ENCODE assay signal across 1 cellular context in the genomic region with DNA sequence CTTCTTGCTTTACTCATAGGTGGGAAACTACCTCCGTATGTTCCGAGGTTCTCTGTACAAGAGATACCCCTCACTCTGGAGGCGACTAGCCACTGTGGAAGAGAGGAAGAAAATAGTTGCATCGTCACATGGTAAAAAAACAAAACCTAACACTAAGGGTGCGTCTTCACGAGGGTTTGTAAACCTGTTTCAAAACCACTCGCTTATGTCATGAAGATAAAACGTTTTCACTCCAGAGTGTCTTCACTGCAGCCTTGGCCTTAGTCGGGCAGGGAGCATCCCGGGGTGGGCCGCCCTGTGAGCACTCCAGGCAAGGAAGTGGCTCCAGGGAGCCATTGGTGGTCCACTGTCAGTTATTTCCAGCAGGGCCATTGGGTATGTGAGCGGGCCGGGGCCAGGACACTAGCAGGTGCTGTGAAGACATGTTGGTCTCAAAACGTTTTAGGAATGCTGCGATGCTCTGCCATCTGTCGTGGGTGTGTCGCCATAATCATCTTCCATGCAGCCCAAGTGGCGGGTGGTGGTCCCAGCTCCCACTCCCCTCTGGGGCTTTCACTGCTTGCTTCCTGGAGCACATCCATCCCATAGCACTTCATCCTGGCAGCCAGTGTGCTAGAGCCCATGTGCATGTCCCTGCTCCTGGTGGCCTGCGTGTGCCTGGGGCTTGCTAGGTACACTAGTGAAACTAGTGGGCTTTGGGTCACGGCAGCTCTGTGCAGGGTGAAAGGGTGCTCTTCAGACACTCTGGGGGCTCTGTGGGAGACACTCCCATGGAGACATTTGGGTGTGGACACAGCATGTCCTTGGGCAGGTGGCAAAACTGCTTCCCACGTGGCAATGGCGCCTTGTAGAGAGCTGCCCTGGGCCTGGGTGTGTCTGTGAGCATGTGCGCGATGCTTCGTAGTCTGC.
TF ChIP-seq lines count a peak whose summit lies in the region.

No MANE protein-coding gene starts in this region.

TF ChIP-seq in GM23338, 12 proteins besides CTCF, POLR2A, EP300 and RAD21:
- TF ChIP-seq, protein P1, sequence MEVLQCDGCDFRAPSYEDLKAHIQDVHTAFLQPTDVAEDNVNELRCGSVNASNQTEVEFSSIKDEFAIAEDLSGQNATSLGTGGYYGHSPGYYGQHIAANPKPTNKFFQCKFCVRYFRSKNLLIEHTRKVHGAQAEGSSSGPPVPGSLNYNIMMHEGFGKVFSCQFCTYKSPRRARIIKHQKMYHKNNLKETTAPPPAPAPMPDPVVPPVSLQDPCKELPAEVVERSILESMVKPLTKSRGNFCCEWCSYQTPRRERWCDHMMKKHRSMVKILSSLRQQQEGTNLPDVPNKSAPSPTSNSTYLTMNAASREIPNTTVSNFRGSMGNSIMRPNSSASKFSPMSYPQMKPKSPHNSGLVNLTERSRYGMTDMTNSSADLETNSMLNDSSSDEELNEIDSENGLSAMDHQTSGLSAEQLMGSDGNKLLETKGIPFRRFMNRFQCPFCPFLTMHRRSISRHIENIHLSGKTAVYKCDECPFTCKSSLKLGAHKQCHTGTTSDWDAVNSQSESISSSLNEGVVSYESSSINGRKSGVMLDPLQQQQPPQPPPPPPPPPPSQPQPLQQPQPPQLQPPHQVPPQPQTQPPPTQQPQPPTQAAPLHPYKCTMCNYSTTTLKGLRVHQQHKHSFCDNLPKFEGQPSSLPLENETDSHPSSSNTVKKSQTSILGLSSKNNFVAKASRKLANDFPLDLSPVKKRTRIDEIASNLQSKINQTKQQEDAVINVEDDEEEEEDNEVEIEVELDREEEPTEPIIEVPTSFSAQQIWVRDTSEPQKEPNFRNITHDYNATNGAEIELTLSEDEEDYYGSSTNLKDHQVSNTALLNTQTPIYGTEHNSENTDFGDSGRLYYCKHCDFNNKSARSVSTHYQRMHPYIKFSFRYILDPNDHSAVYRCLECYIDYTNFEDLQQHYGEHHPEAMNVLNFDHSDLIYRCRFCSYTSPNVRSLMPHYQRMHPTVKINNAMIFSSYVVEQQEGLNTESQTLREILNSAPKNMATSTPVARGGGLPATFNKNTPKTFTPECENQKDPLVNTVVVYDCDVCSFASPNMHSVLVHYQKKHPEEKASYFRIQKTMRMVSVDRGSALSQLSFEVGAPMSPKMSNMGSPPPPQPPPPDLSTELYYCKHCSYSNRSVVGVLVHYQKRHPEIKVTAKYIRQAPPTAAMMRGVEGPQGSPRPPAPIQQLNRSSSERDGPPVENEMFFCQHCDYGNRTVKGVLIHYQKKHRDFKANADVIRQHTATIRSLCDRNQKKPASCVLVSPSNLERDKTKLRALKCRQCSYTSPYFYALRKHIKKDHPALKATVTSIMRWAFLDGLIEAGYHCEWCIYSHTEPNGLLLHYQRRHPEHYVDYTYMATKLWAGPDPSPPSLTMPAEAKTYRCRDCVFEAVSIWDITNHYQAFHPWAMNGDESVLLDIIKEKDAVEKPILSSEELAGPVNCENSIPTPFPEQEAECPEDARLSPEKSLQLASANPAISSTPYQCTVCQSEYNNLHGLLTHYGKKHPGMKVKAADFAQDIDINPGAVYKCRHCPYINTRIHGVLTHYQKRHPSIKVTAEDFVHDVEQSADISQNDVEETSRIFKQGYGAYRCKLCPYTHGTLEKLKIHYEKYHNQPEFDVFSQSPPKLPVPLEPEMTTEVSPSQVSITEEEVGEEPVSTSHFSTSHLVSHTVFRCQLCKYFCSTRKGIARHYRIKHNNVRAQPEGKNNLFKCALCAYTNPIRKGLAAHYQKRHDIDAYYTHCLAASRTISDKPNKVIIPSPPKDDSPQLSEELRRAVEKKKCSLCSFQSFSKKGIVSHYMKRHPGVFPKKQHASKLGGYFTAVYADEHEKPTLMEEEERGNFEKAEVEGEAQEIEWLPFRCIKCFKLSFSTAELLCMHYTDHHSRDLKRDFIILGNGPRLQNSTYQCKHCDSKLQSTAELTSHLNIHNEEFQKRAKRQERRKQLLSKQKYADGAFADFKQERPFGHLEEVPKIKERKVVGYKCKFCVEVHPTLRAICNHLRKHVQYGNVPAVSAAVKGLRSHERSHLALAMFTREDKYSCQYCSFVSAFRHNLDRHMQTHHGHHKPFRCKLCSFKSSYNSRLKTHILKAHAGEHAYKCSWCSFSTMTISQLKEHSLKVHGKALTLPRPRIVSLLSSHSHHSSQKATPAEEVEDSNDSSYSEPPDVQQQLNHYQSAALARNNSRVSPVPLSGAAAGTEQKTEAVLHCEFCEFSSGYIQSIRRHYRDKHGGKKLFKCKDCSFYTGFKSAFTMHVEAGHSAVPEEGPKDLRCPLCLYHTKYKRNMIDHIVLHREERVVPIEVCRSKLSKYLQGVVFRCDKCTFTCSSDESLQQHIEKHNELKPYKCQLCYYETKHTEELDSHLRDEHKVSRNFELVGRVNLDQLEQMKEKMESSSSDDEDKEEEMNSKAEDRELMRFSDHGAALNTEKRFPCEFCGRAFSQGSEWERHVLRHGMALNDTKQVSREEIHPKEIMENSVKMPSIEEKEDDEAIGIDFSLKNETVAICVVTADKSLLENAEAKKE (CRISPR knock-in tag; IDR thresholded peaks at IDR 0.05): no peak
- TF ChIP-seq, protein P2, sequence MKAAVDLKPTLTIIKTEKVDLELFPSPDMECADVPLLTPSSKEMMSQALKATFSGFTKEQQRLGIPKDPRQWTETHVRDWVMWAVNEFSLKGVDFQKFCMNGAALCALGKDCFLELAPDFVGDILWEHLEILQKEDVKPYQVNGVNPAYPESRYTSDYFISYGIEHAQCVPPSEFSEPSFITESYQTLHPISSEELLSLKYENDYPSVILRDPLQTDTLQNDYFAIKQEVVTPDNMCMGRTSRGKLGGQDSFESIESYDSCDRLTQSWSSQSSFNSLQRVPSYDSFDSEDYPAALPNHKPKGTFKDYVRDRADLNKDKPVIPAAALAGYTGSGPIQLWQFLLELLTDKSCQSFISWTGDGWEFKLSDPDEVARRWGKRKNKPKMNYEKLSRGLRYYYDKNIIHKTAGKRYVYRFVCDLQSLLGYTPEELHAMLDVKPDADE (IDR thresholded peaks at IDR 0.05): no peak
- TF ChIP-seq ZNF114 (CRISPR knock-in tag; IDR thresholded peaks at IDR 0.05) (no peak), EZH2phosphoT487 (IDR thresholded peaks at IDR 0.05; ENCODE audit: unreplicated experiment) (no peak), POLR2AphosphoS5 (IDR thresholded peaks at IDR 0.05; ENCODE audit: low read depth) (no peak), EZH2 (IDR thresholded peaks at IDR 0.05; ENCODE audit: low read depth, unreplicated experiment) (no peak), ZNF331 (CRISPR knock-in tag; IDR thresholded peaks at IDR 0.05; ENCODE audit: low read depth) (no peak), JUNB (IDR thresholded peaks at IDR 0.05; ENCODE audit: unreplicated experiment) (no peak), NANOG (IDR thresholded peaks at IDR 0.05; ENCODE audit: borderline replicate concordance) (no peak), STAT1 (IDR thresholded peaks at IDR 0.05; ENCODE audit: unreplicated experiment) (no peak), CREB1 (CRISPR knock-in tag; IDR thresholded peaks at IDR 0.05; ENCODE audit: low read depth) (no peak)
- TF ChIP-seq, protein P3, sequence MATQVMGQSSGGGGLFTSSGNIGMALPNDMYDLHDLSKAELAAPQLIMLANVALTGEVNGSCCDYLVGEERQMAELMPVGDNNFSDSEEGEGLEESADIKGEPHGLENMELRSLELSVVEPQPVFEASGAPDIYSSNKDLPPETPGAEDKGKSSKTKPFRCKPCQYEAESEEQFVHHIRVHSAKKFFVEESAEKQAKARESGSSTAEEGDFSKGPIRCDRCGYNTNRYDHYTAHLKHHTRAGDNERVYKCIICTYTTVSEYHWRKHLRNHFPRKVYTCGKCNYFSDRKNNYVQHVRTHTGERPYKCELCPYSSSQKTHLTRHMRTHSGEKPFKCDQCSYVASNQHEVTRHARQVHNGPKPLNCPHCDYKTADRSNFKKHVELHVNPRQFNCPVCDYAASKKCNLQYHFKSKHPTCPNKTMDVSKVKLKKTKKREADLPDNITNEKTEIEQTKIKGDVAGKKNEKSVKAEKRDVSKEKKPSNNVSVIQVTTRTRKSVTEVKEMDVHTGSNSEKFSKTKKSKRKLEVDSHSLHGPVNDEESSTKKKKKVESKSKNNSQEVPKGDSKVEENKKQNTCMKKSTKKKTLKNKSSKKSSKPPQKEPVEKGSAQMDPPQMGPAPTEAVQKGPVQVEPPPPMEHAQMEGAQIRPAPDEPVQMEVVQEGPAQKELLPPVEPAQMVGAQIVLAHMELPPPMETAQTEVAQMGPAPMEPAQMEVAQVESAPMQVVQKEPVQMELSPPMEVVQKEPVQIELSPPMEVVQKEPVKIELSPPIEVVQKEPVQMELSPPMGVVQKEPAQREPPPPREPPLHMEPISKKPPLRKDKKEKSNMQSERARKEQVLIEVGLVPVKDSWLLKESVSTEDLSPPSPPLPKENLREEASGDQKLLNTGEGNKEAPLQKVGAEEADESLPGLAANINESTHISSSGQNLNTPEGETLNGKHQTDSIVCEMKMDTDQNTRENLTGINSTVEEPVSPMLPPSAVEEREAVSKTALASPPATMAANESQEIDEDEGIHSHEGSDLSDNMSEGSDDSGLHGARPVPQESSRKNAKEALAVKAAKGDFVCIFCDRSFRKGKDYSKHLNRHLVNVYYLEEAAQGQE (IDR thresholded peaks at IDR 0.05; ENCODE audit: unreplicated experiment): no peak
